ENCODE assay signal across 8 cellular contexts in genomic region chr3:152331018-152331541, GRCh38.
DNase-seq lines count a peak whose midpoint lies in the region; ATAC-seq, FAIRE-seq and TF ChIP-seq lines count a peak whose summit lies in the region.

No MANE protein-coding gene starts in this region.

- BruUV-seq in GM12878 (replicated peaks; lab: Mats Ljungman, UMichigan), result no TSS peak

- FAIRE-seq in GM12878 (lab: Jason Lieb, UNC), result no peak

- no peaks in the 10 kb centered on the region for H3K27me3 ChIP-seq in GM12878 (replicated peaks in 1 of 2; ENCODE audit: control insufficient read depth in 2 of 2, insufficient read depth in 2 of 2, low read length in 1 of 2)
- no peaks in the 10 kb centered on the region for H3K27me3 ChIP-seq in vagina

- H2AFZ ChIP-seq in GM12878 (ENCODE audit: control insufficient read depth, low read depth, low read length), result no peak overlapping the region

- H3K27ac Mint-ChIP-seq in activated naive CD4-positive, alpha-beta T cell treated with anti-CD3 and anti-CD28 coated beads, Interleukin-2, amount 10 ng/mL, durations not matched to agents 7 days and 5 days, result peak overlapping the region; percentile 26

- H3K4me1 ChIP-seq in GM12878 (ENCODE audit: control insufficient read depth, insufficient read depth, low read length) (peaks cover 38% of the 10 kb centered on the region), vagina (peaks cover 71% of the 10 kb centered on the region)

- ATAC-seq in GM12878 (no peak; the same call in 2 of the 3 replicates), left lobe of liver (peak; percentile 46), GM18870 (IDR thresholded peaks at IDR 0.05; ENCODE audit: unreplicated experiment) (no peak)

- RAD21 ChIA-PET in GM12878 (lab: Charles Lee; ENCODE audit: unreplicated experiment), result interaction anchor here (0.9 to 3.2 kb wide), 5 partner anchors 13 to 148 kb away, joined by 3 to 12 read pairs (median 11); no protein-coding TSS in a partner anchor

- H3K4me3 Mint-ChIP-seq in activated naive CD4-positive, alpha-beta T cell treated with anti-CD3 and anti-CD28 coated beads, Interleukin-2, amount 10 ng/mL, durations not matched to agents 7 days and 5 days, result no peak overlapping the region

- WGBS in GM12878 (ENCODE audit: insufficient coverage, insufficient replicate concordance, low lambda C conversion rate, missing lambda C conversion rate), result 97% methylated on average over 2 of the region's 2 CpGs

- peaks cover 83% of the 10 kb centered on the region for H3K4me1 Mint-ChIP-seq in activated naive CD4-positive, alpha-beta T cell treated with anti-CD3 and anti-CD28 coated beads, Interleukin-2, amount 10 ng/mL, durations not matched to agents 7 days and 5 days

- no peak overlapping the region for H3K4me2 ChIP-seq in GM12878 (ENCODE audit: control insufficient read depth, insufficient read depth)

- no peak overlapping the region for H3K4me3 ChIP-seq in GM12878
- no peak overlapping the region for H3K4me3 ChIP-seq in vagina

- TF ChIP-seq POLR2A in GM12878 (IDR thresholded peaks at IDR 0.05; ENCODE audit: low read depth, low read length) (no peak), vagina (IDR thresholded peaks at IDR 0.05) (no peak)

- intact Hi-C loops in GM12878 (cut with micrococcal nuclease; ENCODE audit: unreplicated experiment) (no loop called here), vagina (cut with DNase I) (no loop called here)

- H3K9me3 Mint-ChIP-seq in activated naive CD4-positive, alpha-beta T cell treated with anti-CD3 and anti-CD28 coated beads, Interleukin-2, amount 10 ng/mL, durations not matched to agents 7 days and 5 days, result no peaks in the 10 kb centered on the region

- H3K27ac ChIP-seq in GM12878 (ENCODE audit: control insufficient read depth, insufficient read depth) (peak overlapping the region; percentile 25; the same call in 1 of the 2 replicates), vagina (peak overlapping the region; percentile 70)

- H3K36me3 ChIP-seq in GM12878 (ENCODE audit: control insufficient read depth in 2 of 2, insufficient read depth in 2 of 2, low read length in 1 of 2), result peaks cover 2 to 13% of the 10 kb centered on the region in 2 experiments
- peaks cover 0 to under 1% of the 10 kb centered on the region in 2 donors for H3K36me3 ChIP-seq in vagina

- H3K9ac ChIP-seq in GM12878 (ENCODE audit: control insufficient read depth, insufficient read depth, low read length), result no peak overlapping the region

- TF ChIP-seq EP300 in GM12878 (IDR thresholded peaks at IDR 0.05; ENCODE audit: borderline replicate concordance in 1 of 2, control insufficient read depth in 1 of 2, low read depth in 2 of 2, low read length in 2 of 2), result no peak

- in situ Hi-C loops in GM12878 (cut with MboI), result no loop called here

- no peak for TF ChIP-seq RAD21 in GM12878 (IDR thresholded peaks at IDR 0.05; ENCODE audit: insufficient read depth, low read depth, low read length)

- TF ChIP-seq CTCF in GM12878 (IDR thresholded peaks at IDR 0.05 in 2 of 3, conservative IDR thresholded peaks at IDR 0.05 in 1 of 3; ENCODE audit: control insufficient read depth in 2 of 3, extremely low read depth in 1 of 3, insufficient read depth in 1 of 3, low read depth in 3 of 3, low read length in 3 of 3) (no peak), vagina (IDR thresholded peaks at IDR 0.05) (no peak)

- CTCF ChIA-PET in activated naive CD4-positive, alpha-beta T cell treated with anti-CD3 and anti-CD28 coated beads, Interleukin-2, amount 10 ng/mL, durations not matched to agents 7 days and 5 days (lab: Charles Lee), result no interaction called here
- CTCF ChIA-PET in GM12878 (lab: Yijun Ruan, JAX), result interaction anchor here (0.8 to 2.0 kb wide), 7 partner anchors 9 to 147 kb away, joined by 3 to 17 read pairs (median 4); no protein-coding TSS in a partner anchor

- SMC1A ChIA-PET in GM12878 (lab: Charles Lee; ENCODE audit: uncharacterized antibody, unreplicated experiment), result interaction anchor here (0.8 to 3.5 kb wide), 17 partner anchors 7 to 153 kb away, joined by 3 to 25 read pairs (median 12); no protein-coding TSS in a partner anchor

- peaks cover 93% of the 10 kb centered on the region for H3K79me2 ChIP-seq in GM12878 (ENCODE audit: control insufficient read depth, insufficient read depth, low read length)

- no peaks in the 10 kb centered on the region for H4K20me1 ChIP-seq in GM12878 (ENCODE audit: control insufficient read depth, insufficient read depth)

- POLR2A ChIA-PET in GM12878 (lab: Charles Lee), result interaction anchor here (1.3 kb wide), 1 partner anchor 55 kb away, joined by 4 read pairs; no protein-coding TSS in a partner anchor

- DNase-seq in activated naive CD4-positive, alpha-beta T cell treated with anti-CD3 and anti-CD28 coated beads, Interleukin-2, amount 10 ng/mL, durations not matched to agents 7 days and 5 days, result no peak
- no peak for DNase-seq in activated naive CD4-positive, alpha-beta T cell treated with Interleukin-2 at 50 U/mL for 16 hours
- no peak for DNase-seq in GM12878 (ENCODE audit: low read depth, low spot score)
- DNase-seq in left lobe of liver (ENCODE audit: low spot score), result no peak
- DNase-seq in vagina (ENCODE audit: extremely low spot score in 2 of 2), result no peak
- DNase-seq in DMS53 treated with DMSO at 0.1 percent for 48 hours (lab: John Stamatoyannopoulos, UW; ENCODE audit: unreplicated experiment), result no peak
- DNase-seq in activated CD4-positive, alpha-beta T cell treated with anti-CD3 and anti-CD28 coated beads, Interleukin-2, amount 50 U/mL, for 48 hours, result no peak

- H3K36me3 Mint-ChIP-seq in activated naive CD4-positive, alpha-beta T cell treated with anti-CD3 and anti-CD28 coated beads, Interleukin-2, amount 10 ng/mL, durations not matched to agents 7 days and 5 days, result peaks cover 58% of the 10 kb centered on the region

- H3K27me3 Mint-ChIP-seq in activated naive CD4-positive, alpha-beta T cell treated with anti-CD3 and anti-CD28 coated beads, Interleukin-2, amount 10 ng/mL, durations not matched to agents 7 days and 5 days, result no peaks in the 10 kb centered on the region

- H3K9me3 ChIP-seq in GM12878 (replicated peaks; ENCODE audit: control insufficient read depth, insufficient read depth, low read length), result peaks cover 5% of the 10 kb centered on the region; the same call in 2 of the 3 replicates
- H3K9me3 ChIP-seq in vagina, result no peaks in the 10 kb centered on the region

TF ChIP-seq in GM12878, 131 proteins besides CTCF, POLR2A, EP300 and RAD21:
- TF ChIP-seq JUNB (IDR thresholded peaks at IDR 0.05) (0 out of 2 replicates have a peak, but pooled peaks have one; percentile 24), NFIC (IDR thresholded peaks at IDR 0.05; ENCODE audit: low read depth, low read length) (peak; percentile 48; the same call in 1 of the 2 replicates), IKZF2 (IDR thresholded peaks at IDR 0.05) (0 out of 4 replicates have a peak, but pooled peaks of 1 of the 2 experiments have one; percentile 15), NRF1 (conservative IDR thresholded peaks at IDR 0.05; ENCODE audit: low read depth, low read length) (no peak)
